ENCODE assay signal across 8 cellular contexts in the genomic region with DNA sequence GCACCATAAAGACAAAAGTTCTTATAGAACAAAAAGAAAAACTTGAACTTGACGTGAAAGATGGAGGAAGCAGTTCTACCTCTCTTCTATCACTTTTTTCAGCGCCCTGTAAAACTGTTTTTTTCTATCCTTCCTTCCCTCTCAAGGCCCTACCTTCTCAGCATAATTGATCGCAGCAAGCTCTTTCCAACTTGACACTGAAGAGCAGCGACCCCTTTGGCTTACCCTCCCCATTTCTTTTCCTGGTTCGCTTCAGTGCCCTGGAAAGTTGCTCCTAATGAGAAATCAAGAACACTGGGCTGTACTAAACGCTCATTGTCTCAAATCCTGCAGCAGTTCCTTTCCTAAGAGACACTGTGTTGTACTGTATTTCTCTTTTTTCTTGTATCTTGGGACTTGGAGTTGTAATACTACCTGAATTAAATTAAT.
A peak's percentile ranks its signal among the peaks of the same experiment; 100 is the strongest.
DNase-seq lines count a peak whose midpoint lies in the region; ATAC-seq and TF ChIP-seq lines count a peak whose summit lies in the region.

No MANE protein-coding gene starts in this region.

- peaks cover 73% of the 10 kb centered on the region for H3K27me3 Mint-ChIP-seq in activated naive CD4-positive, alpha-beta T cell treated with anti-CD3 and anti-CD28 coated beads, Interleukin-2, amount 10 ng/mL, durations not matched to agents 7 days and 5 days
- peaks cover 53% of the 10 kb centered on the region for H3K27me3 Mint-ChIP-seq in activated naive CD8-positive, alpha-beta T cell

- H3K4me3 Mint-ChIP-seq in activated naive CD4-positive, alpha-beta T cell treated with anti-CD3 and anti-CD28 coated beads, Interleukin-2, amount 10 ng/mL, durations not matched to agents 7 days and 5 days: peak overlapping the region; percentile 76
- peak overlapping the region; percentile 83 for H3K4me3 Mint-ChIP-seq in activated naive CD8-positive, alpha-beta T cell

- peak overlapping the region; percentile 1 for H3K4me3 ChIP-seq in lung
- peak overlapping the region; percentile 81 to 90 for H3K4me3 ChIP-seq in tibial artery

- WGBS in lung, 2 donors: 13 to 17% methylated on average over 6 of the region's 6 CpGs

- H3K27ac ChIP-seq in lung (ENCODE audit: low read depth in 1 of 2, low read length in 1 of 2) (peak overlapping the region; percentile 7 to 94), tibial artery (peak overlapping the region; percentile 91 to 92)

- no peaks in the 10 kb centered on the region for H3K27me3 ChIP-seq in lung (ENCODE audit: control insufficient read depth, insufficient read depth)
- no peaks in the 10 kb centered on the region for H3K27me3 ChIP-seq in tibial artery

- H3K4me1 ChIP-seq in lung (ENCODE audit: control insufficient read depth in 2 of 2, insufficient read depth in 2 of 2, low read length in 2 of 2) (no peaks in the 10 kb centered on the region), tibial artery (peaks cover 0 to 29% (median 6%) of the 10 kb centered on the region in 4 donors)

- CTCF ChIA-PET in activated naive CD4-positive, alpha-beta T cell treated with anti-CD3 and anti-CD28 coated beads, Interleukin-2, amount 10 ng/mL, durations not matched to agents 7 days and 5 days (lab: Charles Lee): no interaction called here

- peaks cover 1% of the 10 kb centered on the region for H3K36me3 Mint-ChIP-seq in activated naive CD4-positive, alpha-beta T cell treated with anti-CD3 and anti-CD28 coated beads, Interleukin-2, amount 10 ng/mL, durations not matched to agents 7 days and 5 days
- no peaks in the 10 kb centered on the region for H3K36me3 Mint-ChIP-seq in activated naive CD4-positive, alpha-beta T cell treated with anti-CD3 and anti-CD28 coated beads, Interleukin-2, amount 50 U/mL, for 72 hours
- H3K36me3 Mint-ChIP-seq in activated naive CD8-positive, alpha-beta T cell: no peaks in the 10 kb centered on the region

- no peaks in the 10 kb centered on the region for H3K9me3 ChIP-seq in lung (ENCODE audit: control insufficient read depth in 2 of 2, insufficient read depth in 1 of 2, low read length in 1 of 2)
- no peaks in the 10 kb centered on the region for H3K9me3 ChIP-seq in tibial artery

- DNase-seq in activated naive CD4-positive, alpha-beta T cell treated with anti-CD3 and anti-CD28 coated beads, Interleukin-2, amount 10 ng/mL, durations not matched to agents 7 days and 5 days: no peak
- DNase-seq in activated naive CD4-positive, alpha-beta T cell treated with anti-CD3 and anti-CD28 coated beads, Interleukin-2, amount 50 U/mL, for 72 hours (ENCODE audit: low spot score in 2 of 2): no peak
- DNase-seq in lung (ENCODE audit: low spot score) (no peak), tibial artery (no peak), RPMI8226 (no peak), NCI-H2196 treated with DMSO at 0.1 percent for 48 hours (lab: John Stamatoyannopoulos, UW; ENCODE audit: unreplicated experiment) (no peak)
- no peak for DNase-seq in stimulated activated CD4-positive, alpha-beta T cell treated with anti-CD3 and anti-CD28 coated beads, Interleukin-2, amount 100 ng/mL, for 24 hours

- peaks cover 29% of the 10 kb centered on the region for H3K4me1 Mint-ChIP-seq in activated naive CD4-positive, alpha-beta T cell treated with anti-CD3 and anti-CD28 coated beads, Interleukin-2, amount 10 ng/mL, durations not matched to agents 7 days and 5 days
- H3K4me1 Mint-ChIP-seq in activated naive CD8-positive, alpha-beta T cell (ENCODE audit: low read depth): peaks cover 28% of the 10 kb centered on the region

- H3K9me3 Mint-ChIP-seq in activated naive CD4-positive, alpha-beta T cell treated with anti-CD3 and anti-CD28 coated beads, Interleukin-2, amount 10 ng/mL, durations not matched to agents 7 days and 5 days: no peaks in the 10 kb centered on the region
- no peaks in the 10 kb centered on the region for H3K9me3 Mint-ChIP-seq in activated naive CD4-positive, alpha-beta T cell treated with anti-CD3 and anti-CD28 coated beads, Interleukin-2, amount 50 U/mL, for 72 hours
- no peaks in the 10 kb centered on the region for H3K9me3 Mint-ChIP-seq in activated naive CD8-positive, alpha-beta T cell (ENCODE audit: low read depth)

- no peak overlapping the region for H3K27ac Mint-ChIP-seq in activated naive CD4-positive, alpha-beta T cell treated with anti-CD3 and anti-CD28 coated beads, Interleukin-2, amount 10 ng/mL, durations not matched to agents 7 days and 5 days
- no peak overlapping the region for H3K27ac Mint-ChIP-seq in activated naive CD4-positive, alpha-beta T cell treated with anti-CD3 and anti-CD28 coated beads, Interleukin-2, amount 50 U/mL, for 72 hours
- no peak overlapping the region for H3K27ac Mint-ChIP-seq in activated naive CD8-positive, alpha-beta T cell

- intact Hi-C loops in tibial artery (cut with DNase I; ENCODE audit: low total_unique reads): loop anchor here (10.0 kb wide), 1 partner anchor 47 kb away; no protein-coding TSS in a partner anchor

- no peak for ATAC-seq in activated naive CD4-positive, alpha-beta T cell treated with anti-CD3 and anti-CD28 coated beads, Interleukin-2, amount 50 U/mL, for 72 hours
- ATAC-seq in lung (ENCODE audit: insufficient read depth, low FRiP score): no peak

- no peak for TF ChIP-seq CTCF in lung (IDR thresholded peaks at IDR 0.05; ENCODE audit: control extremely low read depth, extremely low read depth)
- TF ChIP-seq CTCF in tibial artery (IDR thresholded peaks at IDR 0.05): no peak

- H3K36me3 ChIP-seq in lung (ENCODE audit: control insufficient read depth in 2 of 2, insufficient read depth in 2 of 2, low read length in 2 of 2) (no peaks in the 10 kb centered on the region), tibial artery (no peaks in the 10 kb centered on the region)
